In the genomic region with DNA sequence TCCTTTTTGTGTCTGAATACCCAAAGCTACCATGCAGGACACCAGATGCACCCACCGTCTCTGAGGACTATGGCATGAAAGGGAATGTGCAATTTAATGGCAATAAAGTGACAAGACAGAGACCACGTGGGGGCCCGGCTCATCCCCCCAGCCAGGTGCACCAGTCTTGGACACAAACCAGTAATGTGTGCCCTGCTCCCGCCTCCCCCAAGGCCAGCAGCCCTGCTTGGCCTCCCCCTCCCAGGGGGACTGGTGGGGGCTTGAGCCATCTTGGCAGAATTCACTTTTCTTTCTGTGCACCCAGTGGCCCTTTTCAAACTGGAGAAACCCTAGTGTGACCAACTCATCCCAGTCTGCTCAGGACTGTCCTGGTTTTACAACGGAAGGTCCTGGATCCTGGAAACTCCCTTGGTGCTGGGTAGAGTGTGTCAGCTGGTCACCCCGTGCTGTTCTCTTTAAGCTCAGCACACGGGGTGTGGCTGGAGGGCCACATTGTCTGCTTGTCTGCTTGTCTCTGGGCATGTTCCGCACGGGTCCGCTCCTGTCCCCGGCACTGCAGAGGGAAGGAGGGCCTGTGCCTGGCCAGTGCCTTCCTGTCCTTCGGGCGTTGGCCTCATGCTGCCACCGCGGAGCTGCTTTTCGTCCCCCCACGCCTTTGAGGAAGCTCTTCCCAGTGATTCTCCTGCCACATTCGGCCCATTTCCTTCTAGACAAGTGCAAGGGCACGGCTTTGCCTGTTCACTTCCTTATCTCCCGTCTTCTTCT, we compare ENCODE assay signal across 23 cellular contexts.
"Had no signal": no experiment of that assay in that cellular context is flagged by ENCODE, and none has a peak within 500 bp of the region (broad histone marks: within the 10 kb centered on the region; RNA-seq: fewer than 3 reads in every experiment).

No MANE protein-coding gene starts in this region.

- H3K36me3 ChIP-seq: ascending aorta, thoracic aorta, vagina, WERI-Rb-1 had no signal

- FAIRE-seq: TTC549 had no signal

- DNase-seq: activated CD4-positive, alpha-beta T cell treated with anti-CD3 and anti-CD28 coated beads for 48 hours; activated CD4-positive, alpha-beta T cell treated with anti-CD3 and anti-CD28 coated beads, Interleukin-2, amount 50 U/mL, for 48 hours; activated CD8-positive, alpha-beta memory T cell treated with anti-CD3 and anti-CD28 coated beads for 24 hours; activated effector memory CD4-positive, alpha-beta T cell treated with Interleukin-2 at 50 U/mL for 16 hours; activated naive CD4-positive, alpha-beta T cell treated with Interleukin-2 at 50 U/mL for 16 hours; activated naive CD8-positive, alpha-beta T cell treated with anti-CD3 and anti-CD28 coated beads, Interleukin-2, amount 10 ng/mL, durations not matched to agents 7 days and 5 days; endodermal cell; foreskin fibroblast; head of caudate nucleus; stimulated activated CD4-positive, alpha-beta T cell treated with anti-CD3 and anti-CD28 coated beads, Interleukin-12 subunit alpha, Interleukin-12 subunit beta, amount 100 ng/mL, for 4 hours; stimulated activated CD4-positive, alpha-beta T cell treated with anti-CD3 and anti-CD28 coated beads, Interleukin-4, amount 100 ng/mL, for 24 hours; T-helper 9 cell; WERI-Rb-1 had no signal

- H3K27ac ChIP-seq: ascending aorta, skin epidermis, thoracic aorta, vagina, WERI-Rb-1 had no signal

- H3K4me3 ChIP-seq: ascending aorta, skin epidermis, thoracic aorta, vagina had no signal

- H3K9me3 ChIP-seq: ascending aorta, vagina had no signal

- ATAC-seq: activated CD4-positive, CD25-positive, alpha-beta regulatory T cell treated with anti-CD3 and anti-CD28 coated beads, Interleukin-2, amount 50 U/mL, for 24 hours; esophagus mucosa; naive thymus-derived CD8-positive, alpha-beta T cell; sciatic nerve; stimulated activated effector memory CD8-positive, alpha-beta T cell treated with anti-CD3 and anti-CD28 coated beads, Interleukin-12 subunit alpha, Interleukin-12 subunit beta, amount 100 ng/mL, for 72 hours had no signal

- H3K4me1 ChIP-seq: ascending aorta, vagina had no signal

- H3K27me3 ChIP-seq: ascending aorta, vagina had no signal
